Comparison of ENCODE assay signal across 25 cellular contexts in the genomic region with DNA sequence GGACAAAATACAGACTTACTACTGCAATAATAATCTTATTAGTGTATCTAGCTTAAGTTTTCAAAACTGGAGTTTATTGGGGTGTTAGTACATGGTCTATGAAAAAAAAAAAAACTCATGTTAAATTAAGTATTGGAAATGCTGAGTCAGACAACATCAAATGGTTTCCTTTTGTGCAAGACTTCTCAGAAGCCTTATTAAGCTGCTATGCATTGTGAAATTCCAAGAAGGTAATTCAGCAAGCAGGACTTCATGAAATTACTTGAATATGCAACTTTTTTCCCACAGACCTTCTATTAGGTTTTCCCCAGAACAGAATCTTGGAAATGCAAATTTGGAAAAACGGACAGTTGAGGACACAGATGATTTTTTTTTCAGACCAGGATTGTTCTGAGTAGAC.
DNase-seq lines count a peak whose midpoint lies in the region; ATAC-seq and TF ChIP-seq lines count a peak whose summit lies in the region.
"Had no signal": no experiment of that assay in that cellular context is flagged by ENCODE, and none has a peak within 500 bp of the region (broad histone marks: within the 10 kb centered on the region; RNA-seq: fewer than 3 reads in every experiment).

No MANE protein-coding gene starts in this region.

- H3K27me3 Mint-ChIP-seq in neural progenitor cell (ENCODE audit: insufficient read depth, low read depth): no peaks in the 10 kb centered on the region
- H3K27me3 Mint-ChIP-seq: activated naive CD8-positive, alpha-beta T cell treated with anti-CD3 and anti-CD28 coated beads, Interleukin-2, amount 50 U/mL, for 24 hours; IgD-negative memory B cell; memory B cell had no signal

- no peaks in the 10 kb centered on the region for H3K36me3 Mint-ChIP-seq in neural progenitor cell
- H3K36me3 Mint-ChIP-seq: IgD-negative memory B cell, memory B cell had no signal

- no peak overlapping the region for H3K27ac ChIP-seq in neural progenitor cell
- no peak overlapping the region for H3K27ac ChIP-seq in gastrocnemius medialis
- H3K27ac ChIP-seq: cardiac muscle cell, epithelial cell of prostate, HL-60, spleen, tibial nerve had no signal

- no peak overlapping the region for H2AFZ ChIP-seq in neural progenitor cell (replicated peaks)

- intact Hi-C loops in gastrocnemius medialis (cut with DNase I; ENCODE audit: low total_unique reads): no loop called here

- DNase-seq in EH (ENCODE audit: low read depth) (peak; percentile 73), LHCN-M2 (ENCODE audit: low read depth) (peak; percentile 40), cardiac fibroblast (ENCODE audit: low read depth in 2 of 2) (peak; percentile 62 to 75), iris pigment epithelial cell (ENCODE audit: low read depth) (peak; percentile 93), neural progenitor cell (ENCODE audit: low spot score) (no peak), NCI-H1105 (lab: John Stamatoyannopoulos, UW) (no peak), ACHN (no peak), gastrocnemius medialis (no peak)
- DNase-seq: activated CD8-positive, alpha-beta T cell treated with anti-CD3 and anti-CD28 coated beads, Interleukin-2, amount 10 ng/mL, durations not matched to agents 7 days and 5 days; activated gamma-delta T cell; activated naive CD8-positive, alpha-beta T cell treated with anti-CD3 and anti-CD28 coated beads, Interleukin-2, amount 50 U/mL, for 24 hours; BE2C; COR-L47; GOT3; NCI-H187 treated with DMSO at 0.1 percent for 48 hours; spleen; stimulated activated CD4-positive, alpha-beta T cell treated with anti-CD3 and anti-CD28 coated beads, Interleukin-4, amount 100 ng/mL, for 24 hours; stimulated activated naive CD4-positive, alpha-beta T cell treated with Interleukin-2 at 50 U/mL for 16 hours; T1000 had no signal

- no peak for ATAC-seq in gastrocnemius medialis
- ATAC-seq: activated CD8-positive, alpha-beta T cell treated with anti-CD3 and anti-CD28 coated beads, Interleukin-2, amount 10 ng/mL, durations not matched to agents 7 days and 5 days; activated naive CD8-positive, alpha-beta T cell treated with anti-CD3 and anti-CD28 coated beads, Interleukin-2, amount 50 U/mL, for 24 hours had no signal

- no peak overlapping the region for H3K4me3 Mint-ChIP-seq in neural progenitor cell
- H3K4me3 Mint-ChIP-seq: activated CD8-positive, alpha-beta T cell treated with anti-CD3 and anti-CD28 coated beads, Interleukin-2, amount 10 ng/mL, durations not matched to agents 7 days and 5 days; activated naive CD8-positive, alpha-beta T cell treated with anti-CD3 and anti-CD28 coated beads, Interleukin-2, amount 50 U/mL, for 24 hours; IgD-negative memory B cell; memory B cell had no signal

- no peaks in the 10 kb centered on the region for H3K4me1 ChIP-seq in neural progenitor cell
- H3K4me1 ChIP-seq in gastrocnemius medialis: no peaks in the 10 kb centered on the region
- H3K4me1 ChIP-seq: spleen had no signal

- H3K9ac ChIP-seq in neural progenitor cell: no peak overlapping the region

- in situ Hi-C loops in ACHN (cut with HindIII; ENCODE audit: low pct_ligation_motif_present, low pct_unique_long_range_greater_than_20kb, low sequenced_read_pairs): no loop called here
- in situ Hi-C loops in gastrocnemius medialis (cut with MboI; ENCODE audit: low sequenced_read_pairs in 4 of 4): no loop called here

- H3K36me3 ChIP-seq in neural progenitor cell: no peaks in the 10 kb centered on the region
- no peaks in the 10 kb centered on the region for H3K36me3 ChIP-seq in gastrocnemius medialis
- H3K36me3 ChIP-seq: BE2C, cardiac muscle cell, spleen, tibial nerve had no signal

- no peak for TF ChIP-seq POLR2A in gastrocnemius medialis (IDR thresholded peaks at IDR 0.05)

- H3K27me3 ChIP-seq in neural progenitor cell (no peaks in the 10 kb centered on the region), gastrocnemius medialis (no peaks in the 10 kb centered on the region)
- H3K27me3 ChIP-seq: BE2C, cardiac muscle cell, spleen, tibial nerve had no signal

- no peak overlapping the region for H3K27ac Mint-ChIP-seq in neural progenitor cell
- H3K27ac Mint-ChIP-seq: activated CD8-positive, alpha-beta T cell treated with anti-CD3 and anti-CD28 coated beads, Interleukin-2, amount 10 ng/mL, durations not matched to agents 7 days and 5 days; activated naive CD8-positive, alpha-beta T cell treated with anti-CD3 and anti-CD28 coated beads, Interleukin-2, amount 50 U/mL, for 24 hours; IgD-negative memory B cell; memory B cell had no signal

- H3K4me3 ChIP-seq in cardiac fibroblast (replicated peaks in 1 of 2; ENCODE audit: low read depth in 2 of 2, low read length in 2 of 2) (no peak overlapping the region), neural progenitor cell (no peak overlapping the region), gastrocnemius medialis (no peak overlapping the region)
- H3K4me3 ChIP-seq: cardiac muscle cell, spleen, tibial nerve had no signal

- no peaks in the 10 kb centered on the region for H4K20me1 ChIP-seq in neural progenitor cell (ENCODE audit: low read depth)

- H3F3A ChIP-seq in neural progenitor cell (ENCODE audit: low read depth): no peaks in the 10 kb centered on the region

- H3K79me2 ChIP-seq in neural progenitor cell (ENCODE audit: low read depth): no peaks in the 10 kb centered on the region

- H3K4me1 Mint-ChIP-seq in neural progenitor cell: peaks cover 7% of the 10 kb centered on the region
- H3K4me1 Mint-ChIP-seq: activated naive CD8-positive, alpha-beta T cell treated with anti-CD3 and anti-CD28 coated beads, Interleukin-2, amount 50 U/mL, for 24 hours; IgD-negative memory B cell; memory B cell had no signal

- H3K9me3 Mint-ChIP-seq in neural progenitor cell: no peaks in the 10 kb centered on the region
- H3K9me3 Mint-ChIP-seq: activated naive CD8-positive, alpha-beta T cell treated with anti-CD3 and anti-CD28 coated beads, Interleukin-2, amount 50 U/mL, for 24 hours had no signal

- H3K4me2 ChIP-seq in neural progenitor cell: no peak overlapping the region

- no peak for TF ChIP-seq CTCF in cardiac fibroblast (IDR thresholded peaks at IDR 0.05; ENCODE audit: low read depth, low read length)
- no peak for TF ChIP-seq CTCF in neural progenitor cell (IDR thresholded peaks at IDR 0.05)
- TF ChIP-seq CTCF in gastrocnemius medialis (IDR thresholded peaks at IDR 0.05 in 4 of 5, conservative IDR thresholded peaks at IDR 0.05 in 1 of 5): no peak

- no peaks in the 10 kb centered on the region for H3K9me3 ChIP-seq in neural progenitor cell (ENCODE audit: low read depth)
- H3K9me3 ChIP-seq in gastrocnemius medialis: no peaks in the 10 kb centered on the region
- H3K9me3 ChIP-seq: BE2C, spleen, tibial nerve had no signal

Comparison
In these comparisons a context has a peak if more than half of its experiments do, and no peak if none do; other contexts are left out.
1. DNase-seq: peak in EH (single experiment), LHCN-M2 (single experiment), cardiac fibroblast (2 of 2) and iris pigment epithelial cell (single experiment); none in neural progenitor cell (single experiment), NCI-H1105 (single experiment), ACHN (single experiment) and gastrocnemius medialis (0 of 2).